ENCODE assay signal across 9 cellular contexts in genomic region chr16:89217138-89217387, GRCh38. TPM values are rescaled to one million over a fixed set of nuclear protein-coding genes. Genes with fewer than 3 reads are reported as not detected.
A peak's percentile ranks its signal among the peaks of the same experiment; 100 is the strongest.
DNase-seq lines count a peak whose midpoint lies in the region; ATAC-seq and TF ChIP-seq lines count a peak whose summit lies in the region.
"Had no signal": no experiment of that assay in that cellular context is flagged by ENCODE, and none has a peak within 500 bp of the region (broad histone marks: within the 10 kb centered on the region; RNA-seq: fewer than 3 reads in every experiment).

No MANE protein-coding gene starts in this region.

- WGBS in heart left ventricle, 4 donors, result 0 to 1% (median 0%) methylated on average over 11 of the region's 11 CpGs
- 1 to 6% methylated on average over 9 to 10 of the region's 11 CpGs for WGBS in mesodermal cell (ENCODE audit: insufficient coverage in 2 of 2), 2 experiments
- under 1% methylated on average over 11 of the region's 11 CpGs for WGBS in urinary bladder

- peaks cover 0 to 31% (median 20%) of the 10 kb centered on the region in 12 donors for H3K4me1 ChIP-seq in heart left ventricle
- H3K4me1 ChIP-seq in breast epithelium, result peaks cover 0 to 5% of the 10 kb centered on the region in 2 donors
- H3K4me1 ChIP-seq in mesodermal cell (ENCODE audit: control insufficient read depth, insufficient read depth, low read length, poor library complexity, severe bottlenecking), result no peaks in the 10 kb centered on the region
- no peaks in the 10 kb centered on the region for H3K4me1 ChIP-seq in urinary bladder (ENCODE audit: insufficient read depth)

- H3K9me3 ChIP-seq in heart left ventricle, result no peaks in the 10 kb centered on the region
- H3K9me3 ChIP-seq in breast epithelium, result no peaks in the 10 kb centered on the region
- no peaks in the 10 kb centered on the region for H3K9me3 ChIP-seq in mesodermal cell (ENCODE audit: control insufficient read depth, low read length)

- H3K36me3 ChIP-seq in heart left ventricle, result peaks cover 0 to 20% (median 14%) of the 10 kb centered on the region in 9 donors
- H3K36me3 ChIP-seq in breast epithelium, result no peaks in the 10 kb centered on the region
- H3K36me3 ChIP-seq in mesodermal cell (ENCODE audit: control insufficient read depth, insufficient read depth, low read length), result peaks cover 30% of the 10 kb centered on the region
- no peaks in the 10 kb centered on the region for H3K36me3 ChIP-seq in urinary bladder (ENCODE audit: insufficient read depth)

- no peak for TF ChIP-seq CTCF in heart left ventricle (IDR thresholded peaks at IDR 0.05)
- TF ChIP-seq CTCF in breast epithelium (IDR thresholded peaks at IDR 0.05), result no peak

- intact Hi-C loops in heart left ventricle (cut with DNase I), result loop anchor here (1.0 to 10.0 kb wide), 15 partner anchors 112 to 765 kb away; partner anchors contain the start of genes GALNS (in 2 of the 10), TRAPPC2L (in 2 of the 10), APRT (in 1 of the 10) and ZFPM1 (in 1 of the 10)
- intact Hi-C loops in Right ventricle myocardium inferior (cut with DNase I), result loop anchor here (2.0 to 5.0 kb wide), 4 partner anchors 274 to 474 kb away; partner anchors contain the start of genes APRT, GALNS and TRAPPC2L
- intact Hi-C loops in breast epithelium (cut with DNase I; ENCODE audit: low total_unique reads), result no loop called here

- DNase-seq in heart left ventricle, result no peak
- no peak for DNase-seq in Right ventricle myocardium inferior (ENCODE audit: missing footprints)
- DNase-seq in breast epithelium (ENCODE audit: low spot score in 2 of 2), result no peak
- no peak for DNase-seq in activated CD4-positive, alpha-beta T cell treated with anti-CD3 and anti-CD28 coated beads, Interleukin-2, amount 50 U/mL, for 4 hours
- DNase-seq in NOMO-1 (lab: John Stamatoyannopoulos, UW; ENCODE audit: unreplicated experiment in 2 of 2), result no peak
- no peak for DNase-seq in NCI-H510A (lab: John Stamatoyannopoulos, UW)

- ATAC-seq in heart left ventricle, result no peak
- no peak for ATAC-seq in Right ventricle myocardium inferior

- H3K27ac ChIP-seq in heart left ventricle (peak overlapping the region; percentile 89 to 99 (median 95)), breast epithelium (peak overlapping the region; percentile 95 to 98), mesodermal cell (ENCODE audit: low read depth, low read length, severe bottlenecking) (peak overlapping the region; percentile 63), urinary bladder (ENCODE audit: low read depth) (peak overlapping the region; percentile 94)

- H3K4me3 ChIP-seq in heart left ventricle (peak overlapping the region; percentile 62 to 100 (median 92)), breast epithelium (peak overlapping the region; percentile 74 to 97 (median 96)), mesodermal cell (ENCODE audit: extremely low read depth, insufficient read depth, low read length, poor library complexity, severe bottlenecking) (peak overlapping the region; percentile 78), urinary bladder (ENCODE audit: low read depth, low read length) (peak overlapping the region; percentile 75)

- TF ChIP-seq POLR2A in heart left ventricle (IDR thresholded peaks at IDR 0.05), result no peak
- no peak for TF ChIP-seq POLR2A in breast epithelium (IDR thresholded peaks at IDR 0.05)

- H3K27me3 ChIP-seq in heart left ventricle, result no peaks in the 10 kb centered on the region
- H3K27me3 ChIP-seq in breast epithelium, result no peaks in the 10 kb centered on the region

RNA-seq across cellular contexts. Expression of gene ZNF778, which starts 0.4 kb away (rescaled TPM):
- total RNA-seq in heart left ventricle (10 to 100 TPM in 4 of 9 donors, 1 to 10 TPM in 5; 6.9 to 14.6 (median 9.9) TPM), Right ventricle myocardium inferior (6.9 TPM), breast epithelium (10 to 100 TPM; 10.1 to 20.9 (median 12.5) TPM), urinary bladder (9.5 TPM)
- polyA plus RNA-seq in heart left ventricle (1 to 10 TPM; 1.6 to 5.4 TPM), urinary bladder (5.1 TPM)
- polyA plus RNA-seq in mesodermal cell (2013, experiment 1 of 2), result 15.9 TPM
- 15.9 TPM for polyA plus RNA-seq in mesodermal cell (2013, experiment 2 of 2)

RNA-seq across cellular contexts. Expression of gene SLC22A31, which starts 16.7 kb away (rescaled TPM):
- total RNA-seq in heart left ventricle, result not detected
- polyA plus RNA-seq in heart left ventricle, result under 1 TPM in 1 of 2 donors, not detected in 1; 0.07 TPM
- not detected for total RNA-seq in Right ventricle myocardium inferior
- total RNA-seq in breast epithelium, result not detected
- 1.2 TPM for polyA plus RNA-seq in mesodermal cell (2013, experiment 1 of 2)
- 1.4 TPM for polyA plus RNA-seq in mesodermal cell (2013, experiment 2 of 2)
- not detected for total RNA-seq in urinary bladder
- polyA plus RNA-seq in urinary bladder, result 0.28 TPM
- total RNA-seq: M059J had no signal

RNA-seq across cellular contexts. Expression of gene CDH15, which starts 45.5 kb away (rescaled TPM):
- total RNA-seq in heart left ventricle (under 1 TPM in 2 of 9 donors, not detected in 7; 0.16 to 0.32 TPM), Right ventricle myocardium inferior (not detected), breast epithelium (not detected), urinary bladder (3.7 TPM)
- polyA plus RNA-seq in heart left ventricle (under 1 TPM in 1 of 2 donors, not detected in 1; 0.18 TPM), urinary bladder (0.05 TPM)
- 0.11 TPM for polyA plus RNA-seq in mesodermal cell (2013, experiment 1 of 2)
- polyA plus RNA-seq in mesodermal cell (2013, experiment 2 of 2), result 0.15 TPM
